In genomic region chr6:157974341-157974894, GRCh38 we compare ENCODE assay signal across 17 cellular contexts. TPM values are rescaled to one million over a fixed set of nuclear protein-coding genes. Genes with fewer than 3 reads are reported as not detected.
DNase-seq lines count a peak whose midpoint lies in the region; TF ChIP-seq lines count a peak whose summit lies in the region.
"Had no signal": no experiment of that assay in that cellular context is flagged by ENCODE, and none has a peak within 500 bp of the region (broad histone marks: within the 10 kb centered on the region; RNA-seq: fewer than 3 reads in every experiment).

No MANE protein-coding gene starts in this region.

- H3K4me3 Mint-ChIP-seq in HFFc6 = no peak overlapping the region
- no peak overlapping the region for H3K4me3 Mint-ChIP-seq in type B pancreatic cell
- H3K4me3 Mint-ChIP-seq in activated CD4-positive, alpha-beta T cell treated with anti-CD3 and anti-CD28 coated beads, Interleukin-2, amount 10 ng/mL, durations not matched to agents 7 days and 5 days = no peak overlapping the region
- H3K4me3 Mint-ChIP-seq: naive thymus-derived CD4-positive, alpha-beta T cell had no signal

- H3K27ac Mint-ChIP-seq in HFFc6 = no peak overlapping the region
- H3K27ac Mint-ChIP-seq in type B pancreatic cell = no peak overlapping the region
- H3K27ac Mint-ChIP-seq in activated CD4-positive, alpha-beta T cell treated with anti-CD3 and anti-CD28 coated beads, Interleukin-2, amount 10 ng/mL, durations not matched to agents 7 days and 5 days = no peak overlapping the region

- DNase-seq in EL = peak; percentile 80
- peak; percentile 22 for DNase-seq in HFFc6
- peak; percentile 40 for DNase-seq in astrocyte of the hippocampus (ENCODE audit: low read depth, low spot score)
- peak; percentile 83 for DNase-seq in islet precursor cell
- DNase-seq in activated naive CD4-positive, alpha-beta T cell treated with anti-CD3 and anti-CD28 coated beads, Interleukin-2, amount 50 U/mL, for 16 hours = no peak
- no peak for DNase-seq in type B pancreatic cell (ENCODE audit: extremely low spot score, unreplicated experiment)
- no peak for DNase-seq in vagina (ENCODE audit: extremely low spot score in 2 of 2)
- DNase-seq in activated CD4-positive, alpha-beta T cell treated with anti-CD3 and anti-CD28 coated beads, Interleukin-2, amount 10 ng/mL, durations not matched to agents 7 days and 5 days = no peak
- DNase-seq: activated CD4-positive, alpha-beta T cell treated with anti-CD3 and anti-CD28 coated beads for 1 hour; activated naive CD4-positive, alpha-beta T cell treated with Interleukin-2 at 50 U/mL for 16 hours; central memory CD4-positive, alpha-beta T cell; lower lobe of right lung; MG63; naive thymus-derived CD4-positive, alpha-beta T cell; NCI-H2029; T-helper 2 cell had no signal

- no peaks in the 10 kb centered on the region for H3K27me3 ChIP-seq in vagina
- H3K27me3 ChIP-seq: MG63 had no signal

- TF ChIP-seq CTCF in HFFc6 (IDR thresholded peaks at IDR 0.05) = no peak
- TF ChIP-seq CTCF in type B pancreatic cell (conservative IDR thresholded peaks at IDR 0.05) = no peak
- TF ChIP-seq CTCF in vagina (IDR thresholded peaks at IDR 0.05) = no peak

- POLR2A ChIA-PET in activated CD4-positive, alpha-beta T cell treated with anti-CD3 and anti-CD28 coated beads, Interleukin-2, amount 10 ng/mL, durations not matched to agents 7 days and 5 days (lab: Charles Lee) = no interaction called here

- intact Hi-C loops in vagina (cut with DNase I) = no loop called here

- H3K9me3 Mint-ChIP-seq in HFFc6 (no peaks in the 10 kb centered on the region), type B pancreatic cell (no peaks in the 10 kb centered on the region)
- no peaks in the 10 kb centered on the region for H3K9me3 Mint-ChIP-seq in activated CD4-positive, alpha-beta T cell treated with anti-CD3 and anti-CD28 coated beads, Interleukin-2, amount 10 ng/mL, durations not matched to agents 7 days and 5 days
- H3K9me3 Mint-ChIP-seq: naive thymus-derived CD4-positive, alpha-beta T cell had no signal

- H3K4me1 Mint-ChIP-seq in HFFc6 (ENCODE audit: low read depth) (peaks cover 15% of the 10 kb centered on the region), type B pancreatic cell (ENCODE audit: unreplicated experiment) (peaks cover 27% of the 10 kb centered on the region)
- peaks cover 9% of the 10 kb centered on the region for H3K4me1 Mint-ChIP-seq in activated CD4-positive, alpha-beta T cell treated with anti-CD3 and anti-CD28 coated beads, Interleukin-2, amount 10 ng/mL, durations not matched to agents 7 days and 5 days

- CTCF ChIA-PET in activated CD4-positive, alpha-beta T cell treated with anti-CD3 and anti-CD28 coated beads, Interleukin-2, amount 10 ng/mL, durations not matched to agents 7 days and 5 days (lab: Charles Lee) = no interaction called here

- H3K27me3 Mint-ChIP-seq in HFFc6 (ENCODE audit: insufficient read depth) = peaks cover 2% of the 10 kb centered on the region
- no peaks in the 10 kb centered on the region for H3K27me3 Mint-ChIP-seq in type B pancreatic cell
- peaks cover 23% of the 10 kb centered on the region for H3K27me3 Mint-ChIP-seq in activated CD4-positive, alpha-beta T cell treated with anti-CD3 and anti-CD28 coated beads, Interleukin-2, amount 10 ng/mL, durations not matched to agents 7 days and 5 days

- H3K36me3 Mint-ChIP-seq in HFFc6 (ENCODE audit: low read depth) (no peaks in the 10 kb centered on the region), type B pancreatic cell (no peaks in the 10 kb centered on the region)
- no peaks in the 10 kb centered on the region for H3K36me3 Mint-ChIP-seq in activated CD4-positive, alpha-beta T cell treated with anti-CD3 and anti-CD28 coated beads, Interleukin-2, amount 10 ng/mL, durations not matched to agents 7 days and 5 days (ENCODE audit: low read depth)
- H3K36me3 Mint-ChIP-seq: naive thymus-derived CD4-positive, alpha-beta T cell had no signal

- H3K4me3 ChIP-seq in vagina = no peak overlapping the region
- H3K4me3 ChIP-seq: lower lobe of right lung, MG63 had no signal

- H3K4me1 ChIP-seq in vagina = no peaks in the 10 kb centered on the region
- H3K4me1 ChIP-seq: lower lobe of right lung had no signal

- H3K36me3 ChIP-seq in vagina = no peaks in the 10 kb centered on the region
- H3K36me3 ChIP-seq: lower lobe of right lung, MG63 had no signal

- H3K9me3 ChIP-seq in vagina = no peaks in the 10 kb centered on the region
- H3K9me3 ChIP-seq: lower lobe of right lung, MG63 had no signal

- TF ChIP-seq POLR2A in vagina (IDR thresholded peaks at IDR 0.05) = no peak

- H3K27ac ChIP-seq in vagina = no peak overlapping the region
- H3K27ac ChIP-seq: lower lobe of right lung, RWPE1 had no signal

RNA-seq across cellular contexts. Expression of gene SYNJ2, which starts 7.2 kb away (rescaled TPM):
- 10 to 100 TPM; 31.8 to 46.4 (median 41.3) TPM for total RNA-seq in HFFc6 (2021; fragmentation: NEBNext Ultra II Directional; extraction: Animal tissue kit (Norgen Biotek cat#: 25700))
- total RNA-seq in type B pancreatic cell (ENCODE audit: low replicate concordance) (17.0 and 31.2 TPM in 2 replicates), vagina (8.3 TPM)
- total RNA-seq in activated CD4-positive, alpha-beta T cell treated with anti-CD3 and anti-CD28 coated beads, Interleukin-2, amount 10 ng/mL, durations not matched to agents 7 days and 5 days = 10 to 100 TPM; 35.8 to 39.0 TPM

Comparison
In these comparisons a context has a peak if more than half of its experiments do, and no peak if none do; other contexts are left out.
1. DNase-seq: peak in EL (single experiment), HFFc6 (single experiment), astrocyte of the hippocampus (single experiment) and islet precursor cell (single experiment); none in activated naive CD4-positive, alpha-beta T cell treated with anti-CD3 and anti-CD28 coated beads, Interleukin-2, amount 50 U/mL, for 16 hours (single experiment), type B pancreatic cell (single experiment), vagina (0 of 2) and activated CD4-positive, alpha-beta T cell treated with anti-CD3 and anti-CD28 coated beads, Interleukin-2, amount 10 ng/mL, durations not matched to agents 7 days and 5 days (single experiment).